Comparison of ENCODE assay signal across 32 cellular contexts in genomic region chr6:99148761-99149160, GRCh38.
"Had no signal": no experiment of that assay in that cellular context is flagged by ENCODE, and none has a peak within 500 bp of the region (broad histone marks: within the 10 kb centered on the region; RNA-seq: fewer than 3 reads in every experiment).

No MANE protein-coding gene starts in this region.

- H3K9me3 Mint-ChIP-seq: activated B cell treated with CpG ODN at 0.5 μM for 24 hours; activated CD8-positive, alpha-beta T cell treated with anti-CD3 and anti-CD28 coated beads for 36 hours; activated naive CD4-positive, alpha-beta T cell treated with anti-CD3 and anti-CD28 coated beads for 36 hours; activated naive CD4-positive, alpha-beta T cell treated with anti-CD3 and anti-CD28 coated beads, Interleukin-2, amount 50 U/mL, for 24 hours; activated naive CD8-positive, alpha-beta T cell treated with anti-CD3 and anti-CD28 coated beads for 36 hours; activated naive CD8-positive, alpha-beta T cell treated with anti-CD3 and anti-CD28 coated beads, Interleukin-2, amount 50 U/mL, for 24 hours; activated T-cell treated with anti-CD3 and anti-CD28 coated beads, Interleukin-2, amount 50 U/mL, for 4 hours; activated T-helper 17 cell treated with anti-CD3 and anti-CD28 coated beads, Interleukin-2, amount 50 U/mL, for 72 hours; effector memory CD8-positive, alpha-beta T cell; T-helper 2 cell treated with Interferon-gamma antibody and Interleukin-4, amounts not matched to agents 5 μg/mL and 100 μg/mL, for 36 hours had no signal

- H3K9me3 ChIP-seq: adrenal gland, body of pancreas, esophagus muscularis mucosa, gastrocnemius medialis, heart right ventricle had no signal

- ATAC-seq: activated CD4-positive, CD25-positive, alpha-beta regulatory T cell treated with anti-CD3 and anti-CD28 coated beads, Interleukin-2, amount 50 U/mL, for 24 hours; activated CD8-positive, alpha-beta T cell treated with anti-CD3 and anti-CD28 coated beads for 36 hours; activated naive CD8-positive, alpha-beta T cell treated with anti-CD3 and anti-CD28 coated beads, Interleukin-2, amount 50 U/mL, for 24 hours; activated T-cell treated with anti-CD3 and anti-CD28 coated beads, Interleukin-2, amount 50 U/mL, for 4 hours; activated T-helper 17 cell treated with anti-CD3 and anti-CD28 coated beads, Interleukin-2, amount 50 U/mL, for 72 hours; body of pancreas; effector memory CD8-positive, alpha-beta T cell; foreskin keratinocyte; gastrocnemius medialis; heart right ventricle; T-helper 17 cell had no signal

- H3K4me1 ChIP-seq: adrenal gland, esophagus muscularis mucosa, foreskin keratinocyte, gastrocnemius medialis had no signal

- H3K36me3 ChIP-seq: adrenal gland, esophagus muscularis mucosa, gastrocnemius medialis, heart right ventricle, WERI-Rb-1 had no signal

- H3K4me3 ChIP-seq: adrenal gland, body of pancreas, esophagus muscularis mucosa, gastrocnemius medialis, heart right ventricle had no signal

- DNase-seq: activated B cell treated with CpG ODN at 0.5 μM for 24 hours; activated CD4-positive, alpha-beta T cell treated with anti-CD3 and anti-CD28 coated beads for 48 hours; activated CD4-positive, alpha-beta T cell treated with anti-CD3 and anti-CD28 coated beads, Interleukin-2, amount 50 U/mL, for 1 hour; activated CD4-positive, alpha-beta T cell treated with anti-CD3 and anti-CD28 coated beads, Interleukin-2, amount 50 U/mL, for 48 hours; activated CD8-positive, alpha-beta memory T cell treated with anti-CD3 and anti-CD28 coated beads for 24 hours; activated CD8-positive, alpha-beta T cell treated with anti-CD3 and anti-CD28 coated beads for 36 hours; activated effector memory CD4-positive, alpha-beta T cell treated with Interleukin-2 at 50 U/mL for 16 hours; activated naive CD4-positive, alpha-beta T cell treated with anti-CD3 and anti-CD28 coated beads for 36 hours; activated naive CD8-positive, alpha-beta T cell treated with anti-CD3 and anti-CD28 coated beads for 36 hours; activated naive CD8-positive, alpha-beta T cell treated with anti-CD3 and anti-CD28 coated beads, Interleukin-2, amount 50 U/mL, for 24 hours; activated T-cell treated with anti-CD3 and anti-CD28 coated beads, Interleukin-2, amount 50 U/mL, for 4 hours; adrenal gland; amygdala; aorta; body of pancreas; caudate nucleus; cortex of kidney; dermis blood vessel endothelial cell; effector CD4-positive, alpha-beta T cell; effector memory CD8-positive, alpha-beta T cell; erythroblast; foreskin keratinocyte; gastrocnemius medialis; heart right ventricle; T-helper 17 cell; T1000; WERI-Rb-1 had no signal

- H3K27ac Mint-ChIP-seq: activated B cell treated with CpG ODN at 0.5 μM for 24 hours; activated CD8-positive, alpha-beta T cell treated with anti-CD3 and anti-CD28 coated beads for 36 hours; activated naive CD4-positive, alpha-beta T cell treated with anti-CD3 and anti-CD28 coated beads for 36 hours; activated naive CD4-positive, alpha-beta T cell treated with anti-CD3 and anti-CD28 coated beads, Interleukin-2, amount 50 U/mL, for 24 hours; activated naive CD8-positive, alpha-beta T cell treated with anti-CD3 and anti-CD28 coated beads for 36 hours; activated naive CD8-positive, alpha-beta T cell treated with anti-CD3 and anti-CD28 coated beads, Interleukin-2, amount 50 U/mL, for 24 hours; activated T-helper 17 cell treated with anti-CD3 and anti-CD28 coated beads, Interleukin-2, amount 50 U/mL, for 72 hours; effector memory CD8-positive, alpha-beta T cell; T-helper 17 cell; T-helper 2 cell treated with Interferon-gamma antibody and Interleukin-4, amounts not matched to agents 5 μg/mL and 100 μg/mL, for 36 hours had no signal

- H3K36me3 Mint-ChIP-seq: activated naive CD4-positive, alpha-beta T cell treated with anti-CD3 and anti-CD28 coated beads, Interleukin-2, amount 50 U/mL, for 24 hours; activated naive CD8-positive, alpha-beta T cell treated with anti-CD3 and anti-CD28 coated beads for 36 hours had no signal

- H3K4me1 Mint-ChIP-seq: activated B cell treated with CpG ODN at 0.5 μM for 24 hours; activated naive CD4-positive, alpha-beta T cell treated with anti-CD3 and anti-CD28 coated beads, Interleukin-2, amount 50 U/mL, for 24 hours; activated naive CD8-positive, alpha-beta T cell treated with anti-CD3 and anti-CD28 coated beads for 36 hours; activated naive CD8-positive, alpha-beta T cell treated with anti-CD3 and anti-CD28 coated beads, Interleukin-2, amount 50 U/mL, for 24 hours; activated T-helper 17 cell treated with anti-CD3 and anti-CD28 coated beads, Interleukin-2, amount 50 U/mL, for 72 hours had no signal

- H3K4me3 Mint-ChIP-seq: activated B cell treated with CpG ODN at 0.5 μM for 24 hours; activated CD8-positive, alpha-beta T cell treated with anti-CD3 and anti-CD28 coated beads for 36 hours; activated naive CD4-positive, alpha-beta T cell treated with anti-CD3 and anti-CD28 coated beads for 36 hours; activated naive CD4-positive, alpha-beta T cell treated with anti-CD3 and anti-CD28 coated beads, Interleukin-2, amount 50 U/mL, for 24 hours; activated naive CD8-positive, alpha-beta T cell treated with anti-CD3 and anti-CD28 coated beads for 36 hours; activated naive CD8-positive, alpha-beta T cell treated with anti-CD3 and anti-CD28 coated beads, Interleukin-2, amount 50 U/mL, for 24 hours; activated T-cell treated with anti-CD3 and anti-CD28 coated beads, Interleukin-2, amount 50 U/mL, for 4 hours; activated T-helper 17 cell treated with anti-CD3 and anti-CD28 coated beads, Interleukin-2, amount 50 U/mL, for 72 hours; effector memory CD8-positive, alpha-beta T cell; T-helper 17 cell; T-helper 2 cell treated with Interferon-gamma antibody and Interleukin-4, amounts not matched to agents 5 μg/mL and 100 μg/mL, for 36 hours had no signal

- H3K27ac ChIP-seq: adrenal gland, body of pancreas, esophagus muscularis mucosa, foreskin keratinocyte, gastrocnemius medialis, heart right ventricle, WERI-Rb-1 had no signal

- H3K27me3 ChIP-seq: adrenal gland, body of pancreas, foreskin keratinocyte, gastrocnemius medialis had no signal
